In genomic region chr17:64231567-64232141, GRCh38 we compare ENCODE assay signal across 21 cellular contexts. TPM values are rescaled to one million over a fixed set of nuclear protein-coding genes. Genes with fewer than 3 reads are reported as not detected.
A peak's percentile ranks its signal among the peaks of the same experiment; 100 is the strongest.
DNase-seq lines count a peak whose midpoint lies in the region; ATAC-seq and TF ChIP-seq lines count a peak whose summit lies in the region.
"Had no signal": no experiment of that assay in that cellular context is flagged by ENCODE, and none has a peak within 500 bp of the region (broad histone marks: within the 10 kb centered on the region; RNA-seq: fewer than 3 reads in every experiment).

No MANE protein-coding gene starts in this region.

- peaks cover 44% of the 10 kb centered on the region for H3K4me1 Mint-ChIP-seq in HFFc6 (ENCODE audit: low read depth)
- H3K4me1 Mint-ChIP-seq in Caco-2 (ENCODE audit: low read depth, unreplicated experiment), result peaks cover 2% of the 10 kb centered on the region

- DNase-seq in HFFc6, result no peak
- DNase-seq in ascending aorta (ENCODE audit: low spot score in 2 of 2), result no peak
- no peak for DNase-seq in gastrocnemius medialis
- no peak for DNase-seq in NCI-H1930 (lab: John Stamatoyannopoulos, UW)
- DNase-seq in NCI-H345 (lab: John Stamatoyannopoulos, UW), result no peak
- no peak for DNase-seq in Caco-2
- no peak for DNase-seq in A172 (ENCODE audit: low spot score)
- DNase-seq: activated T-cell treated with anti-CD3 and anti-CD28 coated beads, Interleukin-2, amount 50 U/mL, for 24 hours; CD4-positive, CD25-positive, alpha-beta regulatory T cell; DND-41; lower lobe of right lung; MM.1S; naive thymus-derived CD8-positive, alpha-beta T cell; NCI-H1694; posterior cingulate gyrus; spleen; T-cell had no signal

- H3K36me3 ChIP-seq in ascending aorta, result no peaks in the 10 kb centered on the region
- no peaks in the 10 kb centered on the region for H3K36me3 ChIP-seq in gastroesophageal sphincter
- H3K36me3 ChIP-seq in gastrocnemius medialis, result no peaks in the 10 kb centered on the region
- no peaks in the 10 kb centered on the region for H3K36me3 ChIP-seq in Caco-2 (ENCODE audit: control insufficient read depth, insufficient read depth, low read length)
- H3K36me3 ChIP-seq: brain microvascular endothelial cell, lower lobe of right lung had no signal

- H3K27me3 Mint-ChIP-seq in HFFc6 (ENCODE audit: insufficient read depth) (peaks cover 1% of the 10 kb centered on the region; the same call in 1 of the 2 replicates), Caco-2 (ENCODE audit: insufficient read depth, unreplicated experiment) (no peaks in the 10 kb centered on the region)
- H3K27me3 Mint-ChIP-seq: activated naive CD4-positive, alpha-beta T cell treated with anti-CD3 and anti-CD28 coated beads, Interleukin-2, amount 50 U/mL, for 24 hours; activated T-cell treated with anti-CD3 and anti-CD28 coated beads, Interleukin-2, amount 50 U/mL, for 24 hours; CD4-positive, CD25-positive, alpha-beta regulatory T cell; naive thymus-derived CD8-positive, alpha-beta T cell; T-cell had no signal

- H3K27ac ChIP-seq in ascending aorta, result peak overlapping the region; percentile 67 to 82
- peak overlapping the region in 3 of 4 donors; percentile 71 to 90 (median 79) for H3K27ac ChIP-seq in gastroesophageal sphincter
- peak overlapping the region; percentile 72 to 81 (median 77) for H3K27ac ChIP-seq in gastrocnemius medialis
- H3K27ac ChIP-seq: brain microvascular endothelial cell had no signal

- TF ChIP-seq EP300 in gastroesophageal sphincter (IDR thresholded peaks at IDR 0.05), result no peak

- H3K4me3 Mint-ChIP-seq in HFFc6, result no peak overlapping the region
- no peak overlapping the region for H3K4me3 Mint-ChIP-seq in Caco-2 (ENCODE audit: unreplicated experiment)
- H3K4me3 Mint-ChIP-seq: activated naive CD4-positive, alpha-beta T cell treated with anti-CD3 and anti-CD28 coated beads, Interleukin-2, amount 50 U/mL, for 24 hours; activated T-cell treated with anti-CD3 and anti-CD28 coated beads, Interleukin-2, amount 50 U/mL, for 24 hours; CD4-positive, CD25-positive, alpha-beta regulatory T cell; naive thymus-derived CD8-positive, alpha-beta T cell; T-cell had no signal

- WGBS in gastroesophageal sphincter (ENCODE audit: low coverage in 1 of 2), 2 donors, result 75 to 88% methylated on average over 6 of the region's 6 CpGs

- BruUV-seq in Caco-2 (replicated peaks; lab: Mats Ljungman, UMichigan), result no TSS peak

- POLR2A ChIA-PET in Caco-2 (lab: Charles Lee), result no interaction called here

- H3K9me3 ChIP-seq in ascending aorta, result no peaks in the 10 kb centered on the region
- H3K9me3 ChIP-seq in gastroesophageal sphincter, result no peaks in the 10 kb centered on the region
- no peaks in the 10 kb centered on the region for H3K9me3 ChIP-seq in gastrocnemius medialis
- H3K9me3 ChIP-seq in Caco-2, result no peaks in the 10 kb centered on the region
- H3K9me3 ChIP-seq: lower lobe of right lung, spleen had no signal

- intact Hi-C loops in ascending aorta (cut with DNase I) (loop anchor here (5.0 kb wide), 1 partner anchor 54 kb away; no protein-coding TSS in a partner anchor), gastrocnemius medialis (cut with DNase I; ENCODE audit: low total_unique reads) (no loop called here), Caco-2 (cut with micrococcal nuclease; ENCODE audit: unreplicated experiment) (no loop called here)

- no peak for TF ChIP-seq CTCF in HFFc6 (IDR thresholded peaks at IDR 0.05)
- no peak for TF ChIP-seq CTCF in ascending aorta (IDR thresholded peaks at IDR 0.05)
- TF ChIP-seq CTCF in gastroesophageal sphincter (IDR thresholded peaks at IDR 0.05), result no peak
- no peak for TF ChIP-seq CTCF in gastrocnemius medialis (IDR thresholded peaks at IDR 0.05 in 4 of 5, conservative IDR thresholded peaks at IDR 0.05 in 1 of 5)
- TF ChIP-seq CTCF in Caco-2 (IDR thresholded peaks at IDR 0.05; ENCODE audit: insufficient read depth in 1 of 2, low read depth in 1 of 2, low read length in 1 of 2, severe bottlenecking in 1 of 2, unreplicated experiment in 1 of 2), result no peak

- in situ Hi-C loops in gastrocnemius medialis (cut with MboI; ENCODE audit: low sequenced_read_pairs in 4 of 4), result no loop called here

- H3K4me3 ChIP-seq in ascending aorta (no peak overlapping the region), gastroesophageal sphincter (no peak overlapping the region), gastrocnemius medialis (no peak overlapping the region), Caco-2 (ENCODE audit: low read depth, low read length) (no peak overlapping the region)
- H3K4me3 ChIP-seq: lower lobe of right lung, spleen had no signal

- no peak for ATAC-seq in gastroesophageal sphincter
- ATAC-seq in gastrocnemius medialis, result peak in 1 of 2 donors; percentile 9
- ATAC-seq: HepG2; naive thymus-derived CD8-positive, alpha-beta T cell; T-cell had no signal

- H3K27ac Mint-ChIP-seq in HFFc6 (peak overlapping the region; percentile 81), Caco-2 (ENCODE audit: unreplicated experiment) (no peak overlapping the region)
- H3K27ac Mint-ChIP-seq: activated naive CD4-positive, alpha-beta T cell treated with anti-CD3 and anti-CD28 coated beads, Interleukin-2, amount 50 U/mL, for 24 hours; activated T-cell treated with anti-CD3 and anti-CD28 coated beads, Interleukin-2, amount 50 U/mL, for 24 hours; CD4-positive, CD25-positive, alpha-beta regulatory T cell; naive thymus-derived CD8-positive, alpha-beta T cell; T-cell had no signal

- H3K4me1 ChIP-seq in ascending aorta (peaks cover 5 to 23% of the 10 kb centered on the region in 2 donors), gastroesophageal sphincter (peaks cover 7 to 27% (median 14%) of the 10 kb centered on the region in 3 donors), gastrocnemius medialis (peaks cover 36 to 66% of the 10 kb centered on the region in 2 donors), Caco-2 (no peaks in the 10 kb centered on the region)

- no peak for TF ChIP-seq POLR2A in gastroesophageal sphincter (IDR thresholded peaks at IDR 0.05)
- TF ChIP-seq POLR2A in gastrocnemius medialis (IDR thresholded peaks at IDR 0.05), result no peak

- CTCF ChIA-PET in Caco-2 (lab: Charles Lee), result no interaction called here

- no peaks in the 10 kb centered on the region for H3K27me3 ChIP-seq in ascending aorta
- no peaks in the 10 kb centered on the region for H3K27me3 ChIP-seq in gastroesophageal sphincter
- H3K27me3 ChIP-seq in gastrocnemius medialis, result no peaks in the 10 kb centered on the region
- H3K27me3 ChIP-seq in Caco-2 (replicated peaks; ENCODE audit: control insufficient read depth, insufficient read depth, low read length), result no peaks in the 10 kb centered on the region
- H3K27me3 ChIP-seq: brain microvascular endothelial cell, spleen had no signal

- H3K36me3 Mint-ChIP-seq in HFFc6 (ENCODE audit: low read depth) (peaks cover 7% of the 10 kb centered on the region), Caco-2 (ENCODE audit: insufficient read depth, unreplicated experiment) (peaks cover 5% of the 10 kb centered on the region)

- H3K9me3 Mint-ChIP-seq in HFFc6 (no peaks in the 10 kb centered on the region), Caco-2 (ENCODE audit: unreplicated experiment) (no peaks in the 10 kb centered on the region)
- H3K9me3 Mint-ChIP-seq: activated naive CD4-positive, alpha-beta T cell treated with anti-CD3 and anti-CD28 coated beads, Interleukin-2, amount 50 U/mL, for 24 hours; activated T-cell treated with anti-CD3 and anti-CD28 coated beads, Interleukin-2, amount 50 U/mL, for 24 hours; CD4-positive, CD25-positive, alpha-beta regulatory T cell; naive thymus-derived CD8-positive, alpha-beta T cell; T-cell had no signal

RNA-seq across cellular contexts. Expression of gene TEX2, which starts 31.4 kb away (rescaled TPM):
- total RNA-seq in HFFc6 (2021; fragmentation: NEBNext Ultra II Directional; extraction: Animal tissue kit (Norgen Biotek cat#: 25700)), result 10 to 100 TPM; 41.2 to 58.7 (median 44.4) TPM
- total RNA-seq in ascending aorta (94.6 TPM), gastroesophageal sphincter (10 to 100 TPM; 37.8 to 60.9 (median 47.0) TPM), gastrocnemius medialis (10 to 100 TPM; 39.0 to 91.1 (median 77.4) TPM), Caco-2 (2022) (19.3 and 20.2 TPM in 2 replicates)
- total RNA-seq in A172 (2014; rRNA removed; shearing (Covaris generic)), result 31.6 and 31.9 TPM in 2 replicates
